19 cellular contexts compared by ENCODE assay signal in genomic region chr12:29187756-29188155, GRCh38. TPM values are rescaled to one million over a fixed set of nuclear protein-coding genes. Genes with fewer than 3 reads are reported as not detected.
A peak's percentile ranks its signal among the peaks of the same experiment; 100 is the strongest.
DNase-seq lines count a peak whose midpoint lies in the region; TF ChIP-seq lines count a peak whose summit lies in the region.
"Had no signal": no experiment of that assay in that cellular context is flagged by ENCODE, and none has a peak within 500 bp of the region (broad histone marks: within the 10 kb centered on the region; RNA-seq: fewer than 3 reads in every experiment).

No MANE protein-coding gene starts in this region.

- H2BK120ac ChIP-seq in mesenchymal stem cell (ENCODE audit: low read depth, low read length), result no peak overlapping the region

- no peak overlapping the region for H4K8ac ChIP-seq in mesenchymal stem cell (ENCODE audit: low read length)

- no peak overlapping the region for H3K27ac ChIP-seq in mesenchymal stem cell (ENCODE audit: low read length, poor library complexity, severe bottlenecking)
- H3K27ac ChIP-seq: A549, C4-2B had no signal

- H4K91ac ChIP-seq in mesenchymal stem cell (ENCODE audit: low read length), result no peak overlapping the region

- H3K27me3 ChIP-seq in adipocyte (replicated peaks; ENCODE audit: control insufficient read depth, insufficient read depth, low read length), result no peaks in the 10 kb centered on the region
- H3K27me3 ChIP-seq in mesenchymal stem cell (ENCODE audit: control insufficient read depth in 1 of 2, insufficient read depth in 1 of 2, low read length in 2 of 2), result no peaks in the 10 kb centered on the region

- H2BK5ac ChIP-seq in mesenchymal stem cell (ENCODE audit: low read depth, low read length, poor library complexity, severe bottlenecking), result no peak overlapping the region

- H3K18ac ChIP-seq in mesenchymal stem cell (ENCODE audit: low read depth in 1 of 2, low read length in 2 of 2), result no peak overlapping the region

- DNase-seq in AG08396 (ENCODE audit: low spot score), result peak; percentile 28
- DNase-seq in adipocyte (ENCODE audit: low read depth), result no peak
- peak; percentile 83 for DNase-seq in fibroblast of mammary gland (ENCODE audit: low read depth)
- DNase-seq in mesenchymal stem cell, result no peak
- DNase-seq in MV-4-11 (lab: John Stamatoyannopoulos, UW), result no peak
- no peak for DNase-seq in iPS-NIHi7 (ENCODE audit: extremely low spot score)
- DNase-seq in NCI-H524 (lab: John Stamatoyannopoulos, UW), result no peak
- no peak for DNase-seq in NCI-H748 (lab: John Stamatoyannopoulos, UW; ENCODE audit: unreplicated experiment)
- DNase-seq: DMS 273 treated with DMSO at 0.1 percent for 48 hours, GDM1, Karpas-422, NCI-H187 treated with DMSO at 0.1 percent for 48 hours, NCI-H345, NCI-H69, OCI-M1, RPMI8226 had no signal

- H3K23ac ChIP-seq in mesenchymal stem cell (ENCODE audit: low read length in 2 of 2), result no peak overlapping the region

- H2BK12ac ChIP-seq in mesenchymal stem cell (ENCODE audit: low read length in 2 of 2), result no peak overlapping the region

- no peaks in the 10 kb centered on the region for H3K9me3 ChIP-seq in adipocyte (ENCODE audit: control insufficient read depth, low read length)
- H3K9me3 ChIP-seq in mesenchymal stem cell (ENCODE audit: control insufficient read depth, low read length), result no peaks in the 10 kb centered on the region
- H3K9me3 ChIP-seq: A549 had no signal

- no peak overlapping the region for H3K4ac ChIP-seq in mesenchymal stem cell (ENCODE audit: low read depth in 1 of 2, low read length in 2 of 2)

- H2AFZ ChIP-seq in mesenchymal stem cell (ENCODE audit: low read depth, low read length), result no peak overlapping the region

- WGBS in mesenchymal stem cell, result 97% methylated on average over 2 of the region's 2 CpGs

- no peak overlapping the region for H3K4me2 ChIP-seq in mesenchymal stem cell (ENCODE audit: low read length, poor library complexity, severe bottlenecking)
- H3K4me2 ChIP-seq: A549 had no signal

- H3K4me1 ChIP-seq in adipocyte (ENCODE audit: control insufficient read depth, insufficient read depth, low read length) (peaks cover 6% of the 10 kb centered on the region), mesenchymal stem cell (ENCODE audit: control insufficient read depth, insufficient read depth, low read depth, low read length) (no peaks in the 10 kb centered on the region)
- H3K4me1 ChIP-seq: A549 had no signal

- no peak overlapping the region for H2AK5ac ChIP-seq in mesenchymal stem cell (ENCODE audit: low read length, severe bottlenecking)

- H3K79me1 ChIP-seq in mesenchymal stem cell (replicated peaks; ENCODE audit: low read length, poor library complexity, severe bottlenecking), result peaks cover 1% of the 10 kb centered on the region

- no peak for TF ChIP-seq CTCF in fibroblast of mammary gland (conservative IDR thresholded peaks at IDR 0.05; ENCODE audit: control insufficient read depth, insufficient read depth, low read depth, low read length)

- H3K4me3 ChIP-seq in adipocyte (ENCODE audit: low read length) (peak overlapping the region; percentile 60), fibroblast of mammary gland (ENCODE audit: control insufficient read depth, low read depth, low read length) (no peak overlapping the region), mesenchymal stem cell (ENCODE audit: insufficient read depth in 1 of 2, low read depth in 1 of 2, low read length in 2 of 2) (peak overlapping the region in 1 of 2 experiments; percentile 25)
- H3K4me3 ChIP-seq: A549, GM12878 had no signal

- H2BK15ac ChIP-seq in mesenchymal stem cell (ENCODE audit: low read depth, poor library complexity, severe bottlenecking), result no peak overlapping the region

- H3K14ac ChIP-seq in mesenchymal stem cell (ENCODE audit: low read length in 2 of 2), result no peak overlapping the region

- H3K9ac ChIP-seq in adipocyte (ENCODE audit: low read length), result no peak overlapping the region
- peak overlapping the region; percentile 72 for H3K9ac ChIP-seq in mesenchymal stem cell (ENCODE audit: low read length)

- H3K36me3 ChIP-seq in adipocyte (ENCODE audit: control insufficient read depth, insufficient read depth, low read length, severe bottlenecking) (no peaks in the 10 kb centered on the region), mesenchymal stem cell (ENCODE audit: control insufficient read depth in 1 of 2, insufficient read depth in 2 of 2, low read depth in 1 of 2, low read length in 2 of 2) (no peaks in the 10 kb centered on the region)

RNA-seq across cellular contexts. Expression of gene FAR2, which starts 38.7 kb away (rescaled TPM):
- polyA plus RNA-seq in mesenchymal stem cell (2013, experiment 1 of 2), result 42.4 TPM
- polyA plus RNA-seq in mesenchymal stem cell (2013, experiment 2 of 2), result 39.5 TPM

Comparison
In these comparisons a context has a peak if more than half of its experiments do, and no peak if none do; other contexts are left out.
1. DNase-seq: peak in AG08396 (single experiment) and fibroblast of mammary gland (single experiment); none in adipocyte (single experiment), mesenchymal stem cell (single experiment), MV-4-11 (single experiment), iPS-NIHi7 (single experiment), NCI-H524 (0 of 2) and NCI-H748 (single experiment).